In the genomic region with DNA sequence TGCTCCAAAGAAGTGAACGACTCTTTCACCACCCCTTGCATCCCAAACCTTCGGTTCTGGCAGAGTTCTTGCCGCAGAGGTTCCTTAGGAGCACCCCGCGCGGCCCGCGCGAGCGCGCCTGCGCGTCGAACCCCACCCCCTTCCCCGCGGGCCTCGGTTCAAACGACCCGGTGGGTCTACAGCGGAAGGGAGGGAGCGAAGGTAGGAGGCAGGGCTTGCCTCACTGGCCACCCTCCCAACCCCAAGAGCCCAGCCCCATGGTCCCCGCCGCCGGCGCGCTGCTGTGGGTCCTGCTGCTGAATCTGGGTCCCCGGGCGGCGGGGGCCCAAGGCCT, we compare ENCODE assay signal across 8 cellular contexts. TPM values are rescaled to one million over a fixed set of nuclear protein-coding genes. Genes with fewer than 3 reads are reported as not detected.
A peak's percentile ranks its signal among the peaks of the same experiment; 100 is the strongest.
DNase-seq lines count a peak whose midpoint lies in the region; ATAC-seq and TF ChIP-seq lines count a peak whose summit lies in the region.

Gene C1orf56 (plus strand): TSS at position 161 of the 334 bp plus-strand sequence. CDS start 97 bp downstream, at position 258.

- peak within 1 kb of the TSS; percentile 43; the same call in 1 of the 2 replicates for H3K4me2 ChIP-seq in OCI-LY7 (ENCODE audit: low read length)

- intact Hi-C loops in OCI-LY7 (cut with micrococcal nuclease; ENCODE audit: unreplicated experiment): no loop called here

- H3K36me3 Mint-ChIP-seq in naive thymus-derived CD8-positive, alpha-beta T cell: peaks cover 5 to 26% (median 13%) of the 10 kb centered on the region in 3 donors
- peaks cover 10% of the 10 kb centered on the region for H3K36me3 Mint-ChIP-seq in type B pancreatic cell

- H3K4me1 ChIP-seq in OCI-LY7 (ENCODE audit: insufficient read depth, low read length, poor library complexity, severe bottlenecking): no peaks in the 10 kb centered on the region

- H3K4me3 ChIP-seq in OCI-LY7 (ENCODE audit: low read depth, low read length, poor library complexity, severe bottlenecking) (no peak within 1 kb of the TSS), fibroblast of the aortic adventitia (ENCODE audit: low read depth, low read length) (peak within 1 kb of the TSS; percentile 79)

- no TSS peak for BruUV-seq in OCI-LY7 (replicated peaks; lab: Mats Ljungman, UMichigan)

- DNase-seq in ACHN (peak; percentile 84), OCI-LY7 (ENCODE audit: low spot score) (no peak), fibroblast of the aortic adventitia (ENCODE audit: low read depth) (peak; percentile 65), type B pancreatic cell (ENCODE audit: extremely low spot score, unreplicated experiment) (peak; percentile 83)
- peak; percentile 86 for DNase-seq in activated effector memory CD4-positive, alpha-beta T cell treated with anti-CD3 and anti-CD28 coated beads, Interleukin-2, amount 50 U/mL, for 16 hours
- DNase-seq in naive thymus-derived CD8-positive, alpha-beta T cell: peak; percentile 30 to 79 (median 56)

- no peaks in the 10 kb centered on the region for H3K9me2 ChIP-seq in OCI-LY7 (ENCODE audit: insufficient read depth, low read length)

- H2AFZ ChIP-seq in OCI-LY7 (ENCODE audit: low read length): no peak within 1 kb of the TSS

- no peaks in the 10 kb centered on the region for H3K27me3 Mint-ChIP-seq in naive thymus-derived CD8-positive, alpha-beta T cell
- H3K27me3 Mint-ChIP-seq in type B pancreatic cell: no peaks in the 10 kb centered on the region

- peak; percentile 32 for ATAC-seq in HG03571 (IDR thresholded peaks at IDR 0.05; ENCODE audit: unreplicated experiment)
- ATAC-seq in naive thymus-derived CD8-positive, alpha-beta T cell: peak; percentile 59 to 69

- POLR2A ChIA-PET in OCI-LY7 (lab: Charles Lee): no interaction called here
- POLR2A ChIA-PET in naive thymus-derived CD8-positive, alpha-beta T cell (lab: Charles Lee): interaction anchor here (0.5 to 9.7 kb wide), 17 partner anchors 10 to 690 kb away, joined by 3 to 264 read pairs (median 6); partner anchors contain the start of genes CDC42SE1, GABPB2, LYSMD1 and MINDY1

- no peaks in the 10 kb centered on the region for H3K9me3 ChIP-seq in OCI-LY7 (ENCODE audit: low read length)

- TF ChIP-seq POLR2A in GM18526 (IDR thresholded peaks at IDR 0.05; ENCODE audit: extremely low read depth, insufficient read length): peak; percentile 37

- peaks cover 28 to 76% (median 72%) of the 10 kb centered on the region in 4 donors for H3K4me1 Mint-ChIP-seq in naive thymus-derived CD8-positive, alpha-beta T cell
- H3K4me1 Mint-ChIP-seq in type B pancreatic cell (ENCODE audit: unreplicated experiment): peaks cover 5% of the 10 kb centered on the region

- peaks cover 30% of the 10 kb centered on the region for H3K36me3 ChIP-seq in OCI-LY7 (ENCODE audit: insufficient read depth, low read length)

- peak within 1 kb of the TSS; percentile 70 to 99 (median 94) for H3K27ac Mint-ChIP-seq in naive thymus-derived CD8-positive, alpha-beta T cell
- H3K27ac Mint-ChIP-seq in type B pancreatic cell: peak within 1 kb of the TSS; percentile 95

- TF ChIP-seq CTCF in OCI-LY7 (conservative IDR thresholded peaks at IDR 0.05; ENCODE audit: low read length) (no peak), fibroblast of the aortic adventitia (IDR thresholded peaks at IDR 0.05; ENCODE audit: insufficient read depth, low read length) (no peak), type B pancreatic cell (conservative IDR thresholded peaks at IDR 0.05) (no peak)

- CTCF ChIA-PET in OCI-LY7 (lab: Charles Lee; ENCODE audit: unreplicated experiment): no interaction called here

- peak within 1 kb of the TSS; percentile 88 to 94 (median 93) for H3K4me3 Mint-ChIP-seq in naive thymus-derived CD8-positive, alpha-beta T cell
- H3K4me3 Mint-ChIP-seq in type B pancreatic cell: peak within 1 kb of the TSS; percentile 99

- no peaks in the 10 kb centered on the region for H4K20me1 ChIP-seq in OCI-LY7 (ENCODE audit: insufficient read depth, low read length)

- H3K9me3 Mint-ChIP-seq in naive thymus-derived CD8-positive, alpha-beta T cell: no peaks in the 10 kb centered on the region
- no peaks in the 10 kb centered on the region for H3K9me3 Mint-ChIP-seq in type B pancreatic cell

- no peak within 1 kb of the TSS for H3K27ac ChIP-seq in OCI-LY7 (ENCODE audit: low read depth, low read length, poor library complexity, severe bottlenecking)

- in situ Hi-C loops in ACHN (cut with HindIII; ENCODE audit: low pct_ligation_motif_present, low pct_unique_long_range_greater_than_20kb, low sequenced_read_pairs): no loop called here

- H3K79me2 ChIP-seq in OCI-LY7 (ENCODE audit: insufficient read depth, low read depth, low read length): no peaks in the 10 kb centered on the region

RNA-seq across cellular contexts. Expression of gene C1orf56, which starts in this region (rescaled TPM):
- total RNA-seq in OCI-LY7 (2014; rRNA removed; shearing (Covaris generic)): 0.54 TPM in 1 of 2 replicates, not detected in the other
- total RNA-seq in OCI-LY7 (2022): 0.25 TPM in 1 of 2 replicates, not detected in the other
- total RNA-seq in fibroblast of the aortic adventitia (ENCODE audit: low replicate concordance): 0.82 and 3.3 TPM in 2 replicates
- 1 to 10 TPM; 4.2 to 4.4 TPM for total RNA-seq in naive thymus-derived CD8-positive, alpha-beta T cell
- polyA plus RNA-seq in naive thymus-derived CD8-positive, alpha-beta T cell: 1 to 10 TPM; 2.6 to 5.2 (median 4.5) TPM
- 4.7 and 8.6 TPM in 2 replicates for total RNA-seq in type B pancreatic cell (ENCODE audit: low replicate concordance)
